Comparison of ENCODE assay signal across 8 cellular contexts in the genomic region with DNA sequence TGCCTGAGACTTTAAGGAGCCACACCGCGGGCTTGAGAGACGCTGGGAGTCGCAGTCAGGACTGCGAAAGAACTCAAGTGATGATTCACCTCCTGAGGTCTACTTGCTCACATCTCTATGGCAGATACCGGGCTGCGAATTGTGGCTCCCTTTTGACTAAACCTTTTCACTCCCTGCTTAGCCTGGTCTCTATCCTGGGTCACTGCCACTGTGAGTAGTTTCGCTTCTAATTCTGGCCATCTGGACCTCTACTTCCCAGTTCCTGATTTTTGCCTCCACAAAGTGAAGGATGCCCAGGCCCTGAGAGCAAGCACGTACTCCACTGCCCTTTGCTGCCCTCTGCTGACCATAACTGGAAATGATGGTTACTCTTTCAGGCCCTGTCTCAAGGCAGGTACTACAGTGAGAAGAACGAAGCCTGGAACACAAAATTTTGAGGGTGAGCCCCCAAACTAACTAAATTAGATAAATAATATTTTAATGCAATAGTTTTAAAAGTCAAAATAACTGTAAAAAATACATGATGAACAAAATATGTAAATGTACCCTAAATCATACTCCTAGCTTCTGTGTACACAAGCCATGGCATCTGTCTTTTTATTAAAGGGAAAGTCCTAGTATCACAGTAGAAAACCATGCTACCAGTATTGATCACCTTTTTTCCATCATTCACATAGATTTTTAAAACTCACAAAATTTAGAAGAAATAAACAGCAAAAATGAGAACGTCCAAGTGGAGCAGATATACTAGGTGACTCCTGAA.
DNase-seq lines count a peak whose midpoint lies in the region; ATAC-seq and TF ChIP-seq lines count a peak whose summit lies in the region.

No MANE protein-coding gene starts in this region.

- H3K4me3 ChIP-seq in DOHH2 (ENCODE audit: low read length) (no peak overlapping the region), RWPE2 (ENCODE audit: severe bottlenecking) (no peak overlapping the region), foreskin fibroblast (ENCODE audit: low read depth in 1 of 2, low read length in 2 of 2) (peak overlapping the region; percentile 50 to 62), neutrophil (ENCODE audit: low read depth in 1 of 2, low read length in 1 of 2) (no peak overlapping the region), subcutaneous abdominal adipose tissue (ENCODE audit: low read depth in 1 of 5, low read length in 5 of 5) (peak overlapping the region in 4 of 5 donors; percentile 53 to 69 (median 57))

- peaks cover 3% of the 10 kb centered on the region for H3K36me3 ChIP-seq in DOHH2 (ENCODE audit: control insufficient read depth, low read length)
- no peaks in the 10 kb centered on the region; the same call in 1 of the 2 replicates for H3K36me3 ChIP-seq in RWPE2 (ENCODE audit: low read depth)
- H3K36me3 ChIP-seq in neutrophil: no peaks in the 10 kb centered on the region
- no peaks in the 10 kb centered on the region for H3K36me3 ChIP-seq in subcutaneous abdominal adipose tissue (ENCODE audit: control insufficient read depth in 5 of 5, insufficient read depth in 5 of 5, low read length in 5 of 5)

- peak; percentile 83 for TF ChIP-seq CTCF in DOHH2 (IDR thresholded peaks at IDR 0.05; ENCODE audit: low read depth, low read length, poor library complexity, severe bottlenecking)
- peak; percentile 92 for TF ChIP-seq CTCF in RWPE2 (IDR thresholded peaks at IDR 0.05; ENCODE audit: poor library complexity, severe bottlenecking)
- peak; percentile 64 for TF ChIP-seq CTCF in foreskin fibroblast (IDR thresholded peaks at IDR 0.05; ENCODE audit: low read depth, low read length)
- TF ChIP-seq CTCF in neutrophil (IDR thresholded peaks at IDR 0.05): peak; percentile 82

- TF ChIP-seq EP300 in Ishikawa (IDR thresholded peaks at IDR 0.05; ENCODE audit: borderline replicate concordance): no peak

- no peaks in the 10 kb centered on the region for H3K79me2 ChIP-seq in DOHH2 (ENCODE audit: control insufficient read depth, low read length)

- DNase-seq in RWPE2 (ENCODE audit: low spot score) (peak; percentile 53), foreskin fibroblast (peak; percentile 85 to 95)
- peak; percentile 43 for DNase-seq in activated T-helper 9 cell treated with anti-CD3 and anti-CD28 coated beads, Interleukin-2, amount 50 U/mL, for 16 hours (ENCODE audit: low read depth)

- no peak overlapping the region for H3K4me2 ChIP-seq in DOHH2 (ENCODE audit: low read length)

- H3K27ac ChIP-seq in DOHH2 (ENCODE audit: low read depth, low read length) (no peak overlapping the region), RWPE2 (ENCODE audit: poor library complexity, severe bottlenecking) (no peak overlapping the region), neutrophil (no peak overlapping the region), subcutaneous abdominal adipose tissue (ENCODE audit: low read depth, low read length) (no peak overlapping the region)

- ATAC-seq in GM21576 (IDR thresholded peaks at IDR 0.05; ENCODE audit: unreplicated experiment) (peak; percentile 93), RWPE2 (ENCODE audit: low read depth) (peak; percentile 90)

- peak overlapping the region in 1 of 5 donors; percentile 7 for H3K9ac ChIP-seq in subcutaneous abdominal adipose tissue (ENCODE audit: low read length in 5 of 5)

- TF ChIP-seq RAD21 in Ishikawa (IDR thresholded peaks at IDR 0.05; ENCODE audit: low read depth): peak; percentile 90

- H3K9me3 ChIP-seq in DOHH2 (ENCODE audit: control insufficient read depth, insufficient read depth, low read length): no peaks in the 10 kb centered on the region
- H3K9me3 ChIP-seq in RWPE2 (ENCODE audit: severe bottlenecking): no peaks in the 10 kb centered on the region
- H3K9me3 ChIP-seq in neutrophil: no peaks in the 10 kb centered on the region
- H3K9me3 ChIP-seq in subcutaneous abdominal adipose tissue (ENCODE audit: control insufficient read depth in 5 of 5, low read length in 5 of 5): no peaks in the 10 kb centered on the region

- peaks cover 20% of the 10 kb centered on the region for H3K4me1 ChIP-seq in DOHH2 (ENCODE audit: control insufficient read depth, low read length)
- peaks cover 3% of the 10 kb centered on the region for H3K4me1 ChIP-seq in RWPE2 (ENCODE audit: insufficient read depth, poor library complexity, severe bottlenecking)
- H3K4me1 ChIP-seq in neutrophil (ENCODE audit: control insufficient read depth in 1 of 2, insufficient read depth in 1 of 2, low read depth in 1 of 2, low read length in 1 of 2): peaks cover 16 to 17% of the 10 kb centered on the region in 2 experiments
- H3K4me1 ChIP-seq in subcutaneous abdominal adipose tissue (ENCODE audit: control insufficient read depth in 5 of 5, insufficient read depth in 5 of 5, low read length in 5 of 5): peaks cover 0 to 8% (median 0%) of the 10 kb centered on the region in 5 donors

- no peaks in the 10 kb centered on the region for H3K27me3 ChIP-seq in DOHH2 (ENCODE audit: control insufficient read depth, low read length)
- no peaks in the 10 kb centered on the region for H3K27me3 ChIP-seq in RWPE2 (ENCODE audit: insufficient read depth, poor library complexity, severe bottlenecking)
- H3K27me3 ChIP-seq in neutrophil: no peaks in the 10 kb centered on the region
- no peaks in the 10 kb centered on the region for H3K27me3 ChIP-seq in subcutaneous abdominal adipose tissue (ENCODE audit: control insufficient read depth in 5 of 5, insufficient read depth in 4 of 5, low read length in 5 of 5)

- no peaks in the 10 kb centered on the region for H3K9me2 ChIP-seq in DOHH2 (replicated peaks; ENCODE audit: control insufficient read depth, low read length)

- no peaks in the 10 kb centered on the region for H4K20me1 ChIP-seq in DOHH2 (ENCODE audit: control insufficient read depth, insufficient read depth, low read depth, low read length)

- H3F3A ChIP-seq in DOHH2 (ENCODE audit: control insufficient read depth, insufficient read depth): 0 out of 2 replicates have a peak, but pooled peaks cover 2% of the 10 kb centered on the region

TF ChIP-seq in Ishikawa, 13 proteins besides CTCF, POLR2A, EP300 and RAD21:
- TF ChIP-seq FOXM1 (IDR thresholded peaks at IDR 0.05; ENCODE audit: borderline replicate concordance, low read depth) (no peak), TAF1 (IDR thresholded peaks at IDR 0.05; ENCODE audit: low read depth) (no peak), TEAD4 (IDR thresholded peaks at IDR 0.05) (no peak), REST (IDR thresholded peaks at IDR 0.05; ENCODE audit: low read depth) (no peak), EGR1 (IDR thresholded peaks at IDR 0.05) (no peak)
TF ChIP-seq in Ishikawa: peak in this region for 0.

Comparison
In these comparisons a context has a peak if more than half of its experiments do, and no peak if none do; other contexts are left out.
1. H3K4me3 ChIP-seq: peak in foreskin fibroblast (2 of 2) and subcutaneous abdominal adipose tissue (4 of 5); none in DOHH2 (single experiment), RWPE2 (single experiment) and neutrophil (0 of 2).
2. Peak in every context shown above with its lines, with median percentiles within 50 percentile points of each other: CTCF ChIP-seq and DNase-seq.